In the genomic region with DNA sequence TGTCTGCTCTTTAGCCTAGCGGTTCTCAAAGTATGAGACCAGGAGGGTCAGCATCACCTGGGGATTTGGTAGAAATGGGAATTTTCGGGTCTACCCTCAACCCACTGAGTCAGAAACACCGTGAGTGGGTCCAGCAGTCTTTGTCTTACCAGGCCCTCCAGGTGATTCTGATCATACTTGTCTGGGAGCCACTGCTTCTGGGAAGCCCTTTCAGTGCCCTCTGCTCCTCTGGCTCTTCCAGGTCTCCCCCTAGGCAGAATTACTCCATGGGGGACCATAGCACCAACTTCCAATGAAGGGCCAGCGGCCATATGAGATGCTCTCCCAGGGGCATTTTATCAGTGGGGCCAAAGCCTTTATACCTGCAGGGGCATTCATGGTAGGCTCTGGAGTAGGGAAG, we compare ENCODE assay signal across 35 cellular contexts.
DNase-seq lines count a peak whose midpoint lies in the region; ATAC-seq, FAIRE-seq and TF ChIP-seq lines count a peak whose summit lies in the region.
"Had no signal": no experiment of that assay in that cellular context is flagged by ENCODE, and none has a peak within 500 bp of the region (broad histone marks: within the 10 kb centered on the region; RNA-seq: fewer than 3 reads in every experiment).

No MANE protein-coding gene starts in this region.

- H3K27ac ChIP-seq in HepG2 (ENCODE audit: extremely low read length, insufficient read depth, low read length) = no peak overlapping the region
- no peak overlapping the region for H3K27ac ChIP-seq in right lobe of liver
- H3K27ac ChIP-seq in esophagus muscularis mucosa (replicated peaks in 1 of 4) = no peak overlapping the region
- H3K27ac ChIP-seq in neuronal stem cell (replicated peaks; ENCODE audit: low read length) = no peak overlapping the region
- no peak overlapping the region for H3K27ac ChIP-seq in vagina
- H3K27ac ChIP-seq: 22Rv1; A549; BLaER1; BLaER1 treated with 17β-estradiol and CSF1 and Interleukin-3, amounts not matched to agents 10 nM and 100 nM; C4-2B had no signal

- H2BK12ac ChIP-seq in neuronal stem cell (ENCODE audit: low read length) = no peak overlapping the region

- H2AK5ac ChIP-seq in neuronal stem cell (ENCODE audit: low read depth, low read length) = no peak overlapping the region

- no peak overlapping the region for H2BK5ac ChIP-seq in neuronal stem cell (ENCODE audit: low read length)

- H2BK15ac ChIP-seq in neuronal stem cell (ENCODE audit: low read length) = no peak overlapping the region

- in situ Hi-C loops in HepG2 (cut with HindIII; ENCODE audit: extremely low pct_ligation_motif_present, low pct_unique_long_range_greater_than_20kb) = no loop called here

- H3K4me1 ChIP-seq in HepG2 (ENCODE audit: insufficient read depth, low read length) (peaks cover 8% of the 10 kb centered on the region), right lobe of liver (no peaks in the 10 kb centered on the region), esophagus muscularis mucosa (no peaks in the 10 kb centered on the region), neuronal stem cell (ENCODE audit: control insufficient read depth in 2 of 2, insufficient read depth in 1 of 2, low read depth in 1 of 2, low read length in 2 of 2) (no peaks in the 10 kb centered on the region), vagina (no peaks in the 10 kb centered on the region)
- H3K4me1 ChIP-seq: A549; BE2C; BLaER1; BLaER1 treated with 17β-estradiol and CSF1 and Interleukin-3, amounts not matched to agents 10 nM and 100 nM; Caco-2 had no signal

- no peak overlapping the region for H3K4me2 ChIP-seq in HepG2 (ENCODE audit: low read depth, low read length)
- no peak overlapping the region for H3K4me2 ChIP-seq in neuronal stem cell (ENCODE audit: insufficient read depth, low read length, poor library complexity, severe bottlenecking)
- H3K4me2 ChIP-seq: A549; BLaER1; BLaER1 treated with 17β-estradiol and CSF1 and Interleukin-3, amounts not matched to agents 10 nM and 100 nM had no signal

- H3K9me3 ChIP-seq in HepG2 (ENCODE audit: low read length) (peaks cover 6% of the 10 kb centered on the region; the same call in 1 of the 2 replicates), right lobe of liver (no peaks in the 10 kb centered on the region), esophagus muscularis mucosa (peaks cover 0 to 21% (median 7%) of the 10 kb centered on the region in 4 donors), neuronal stem cell (replicated peaks in 1 of 2; ENCODE audit: control insufficient read depth in 2 of 2, insufficient read depth in 1 of 2, low read depth in 1 of 2, low read length in 2 of 2) (no peaks in the 10 kb centered on the region), vagina (no peaks in the 10 kb centered on the region)
- H3K9me3 ChIP-seq: A549, BE2C had no signal

- H4K91ac ChIP-seq in neuronal stem cell (ENCODE audit: low read depth, low read length, poor library complexity) = no peak overlapping the region

- H3K9ac ChIP-seq in HepG2 (ENCODE audit: insufficient read depth, low read depth, low read length) = no peak overlapping the region
- H3K9ac ChIP-seq in neuronal stem cell (ENCODE audit: low read depth, low read length, poor library complexity) = no peak overlapping the region
- H3K9ac ChIP-seq: BLaER1; BLaER1 treated with 17β-estradiol and CSF1 and Interleukin-3, amounts not matched to agents 10 nM and 100 nM had no signal

- H4K8ac ChIP-seq in neuronal stem cell (ENCODE audit: low read depth, low read length) = no peak overlapping the region

- H3K27me3 ChIP-seq in HepG2 (ENCODE audit: control insufficient read depth in 1 of 2, insufficient read depth in 2 of 2, low read length in 2 of 2) (peaks cover 3 to 24% of the 10 kb centered on the region in 2 experiments; a peak in 4 of 5 replicates), right lobe of liver (no peaks in the 10 kb centered on the region), esophagus muscularis mucosa (peaks cover 0 to 21% (median 0%) of the 10 kb centered on the region in 4 donors), neuronal stem cell (ENCODE audit: control insufficient read depth in 3 of 3, insufficient read depth in 3 of 3, low read depth in 1 of 3, low read length in 3 of 3) (peaks cover 0 to 22% (median 0%) of the 10 kb centered on the region in 3 experiments), vagina (no peaks in the 10 kb centered on the region)
- H3K27me3 ChIP-seq: BLaER1; BLaER1 treated with 17β-estradiol and CSF1 and Interleukin-3, amounts not matched to agents 10 nM and 100 nM had no signal

- TF ChIP-seq POLR2A in HepG2 (IDR thresholded peaks at IDR 0.05; ENCODE audit: insufficient read depth in 1 of 2, low read depth in 2 of 2, low read length in 2 of 2) (no peak), right lobe of liver (IDR thresholded peaks at IDR 0.05) (no peak), esophagus muscularis mucosa (IDR thresholded peaks at IDR 0.05; ENCODE audit: low read depth) (no peak), vagina (IDR thresholded peaks at IDR 0.05) (no peak)

- peak overlapping the region; percentile 52 for H2BK120ac ChIP-seq in neuronal stem cell (ENCODE audit: low read depth, low read length)

- no peaks in the 10 kb centered on the region for H3K36me3 ChIP-seq in HepG2 (replicated peaks in 1 of 2; ENCODE audit: control insufficient read depth in 1 of 2, insufficient read depth in 2 of 2, low read length in 2 of 2)
- no peaks in the 10 kb centered on the region for H3K36me3 ChIP-seq in right lobe of liver
- no peaks in the 10 kb centered on the region for H3K36me3 ChIP-seq in esophagus muscularis mucosa
- no peaks in the 10 kb centered on the region for H3K36me3 ChIP-seq in neuronal stem cell (replicated peaks in 1 of 2; ENCODE audit: control insufficient read depth in 2 of 2, insufficient read depth in 2 of 2, low read length in 2 of 2)
- H3K36me3 ChIP-seq in vagina = no peaks in the 10 kb centered on the region
- H3K36me3 ChIP-seq: BE2C; BLaER1; BLaER1 treated with 17β-estradiol and CSF1 and Interleukin-3, amounts not matched to agents 10 nM and 100 nM had no signal

- H3K4ac ChIP-seq in neuronal stem cell (ENCODE audit: low read length) = no peak overlapping the region

- TF ChIP-seq EP300 in HepG2 (IDR thresholded peaks at IDR 0.05; ENCODE audit: low read depth in 2 of 2, low read length in 2 of 2) (no peak), HepG2 (CRISPR knock-in tag; IDR thresholded peaks at IDR 0.05; ENCODE audit: borderline replicate concordance) (no peak), esophagus muscularis mucosa (IDR thresholded peaks at IDR 0.05) (no peak)

- no peaks in the 10 kb centered on the region for H4K20me1 ChIP-seq in HepG2 (ENCODE audit: insufficient read depth, low read length)
- H4K20me1 ChIP-seq: BLaER1; BLaER1 treated with 17β-estradiol and CSF1 and Interleukin-3, amounts not matched to agents 10 nM and 100 nM had no signal

- no peak overlapping the region for H3K18ac ChIP-seq in neuronal stem cell (ENCODE audit: low read length)

- BruUV-seq in HepG2 (replicated peaks; lab: Mats Ljungman, UMichigan) = no TSS peak

- DNase-seq in HepG2 (ENCODE audit: low spot score) (no peak), right lobe of liver (no peak), esophagus muscularis mucosa (ENCODE audit: extremely low spot score) (peak; percentile 75), neuronal stem cell (ENCODE audit: low spot score) (no peak), vagina (ENCODE audit: extremely low spot score in 2 of 2) (peak; percentile 61 to 69), mesenteric fat pad (ENCODE audit: low spot score) (no peak), SKM-1 (lab: John Stamatoyannopoulos, UW; ENCODE audit: unreplicated experiment) (no peak), sciatic nerve (ENCODE audit: low spot score) (no peak)
- DNase-seq: 8988T; ACHN; AML-193; BE2C; C1 segment of cervical spinal cord; Caco-2; Calu3; CD4-positive, alpha-beta memory T cell; CD4-positive, alpha-beta T cell; CD4-positive, CD25-positive, alpha-beta regulatory T cell; CD8-positive, alpha-beta memory T cell; CD8-positive, alpha-beta T cell; COR-L47; DMS 273 treated with DMSO at 0.1 percent for 48 hours; DMS153; DMS53; DMS79; DMS79 treated with DMSO at 0.1 percent for 48 hours; DND-41; EL had no signal

- H2AFZ ChIP-seq in HepG2 (ENCODE audit: low read length) (no peak overlapping the region), neuronal stem cell (ENCODE audit: low read length) (no peak overlapping the region)

- H3K14ac ChIP-seq in neuronal stem cell (ENCODE audit: low read length) = no peak overlapping the region

- no peaks in the 10 kb centered on the region for H3K79me2 ChIP-seq in HepG2 (ENCODE audit: insufficient read depth, low read length)

- TF ChIP-seq RAD21 in HepG2 (CRISPR knock-in tag; IDR thresholded peaks at IDR 0.05) = no peak

- ATAC-seq in HepG2 (no peak), right lobe of liver (no peak), sciatic nerve (no peak)
- ATAC-seq: A549; CD8-positive, alpha-beta T cell had no signal

- WGBS in HepG2 (ENCODE audit: low lambda C conversion rate) = 14% methylated on average over 4 of the region's 4 CpGs
- WGBS in right lobe of liver (ENCODE audit: insufficient coverage, low coverage, low lambda C conversion rate, missing lambda C conversion rate) = 100% methylated on average over 1 of the region's 4 CpGs
- WGBS in esophagus muscularis mucosa = 89% methylated on average over 4 of the region's 4 CpGs
- WGBS in neuronal stem cell (ENCODE audit: extremely low coverage in 2 of 2, insufficient read length in 2 of 2, insufficient replicate concordance in 1 of 2), 2 donors = no CpG with 5 or more reads among the region's 4 CpGs

- intact Hi-C loops in HepG2 (cut with micrococcal nuclease; ENCODE audit: unreplicated experiment) = no loop called here
- intact Hi-C loops in right lobe of liver (cut with DNase I) = no loop called here
- intact Hi-C loops in esophagus muscularis mucosa (cut with DNase I) = no loop called here
- intact Hi-C loops in vagina (cut with DNase I) = no loop called here
- intact Hi-C loops in sciatic nerve (cut with DNase I) = no loop called here

- H3K23ac ChIP-seq in neuronal stem cell (ENCODE audit: low read depth, low read length, poor library complexity) = no peak overlapping the region

- FAIRE-seq in HepG2 (lab: Jason Lieb, UNC) = no peak
- FAIRE-seq: A204.1, A549, D721Med had no signal

- CTCF ChIA-PET in HepG2 (lab: Yijun Ruan, JAX; ENCODE audit: low intra/inter-chr PET ratio, low total read pairs) = no interaction called here

- TF ChIP-seq CTCF in HepG2 (CRISPR knock-in tag; IDR thresholded peaks at IDR 0.05) = no peak
- no peak for TF ChIP-seq CTCF in right lobe of liver (IDR thresholded peaks at IDR 0.05)
- TF ChIP-seq CTCF in esophagus muscularis mucosa (IDR thresholded peaks at IDR 0.05) = no peak
- no peak for TF ChIP-seq CTCF in vagina (IDR thresholded peaks at IDR 0.05)

- H3K79me1 ChIP-seq in neuronal stem cell (ENCODE audit: low read depth, low read length) = no peaks in the 10 kb centered on the region

- POLR2A ChIA-PET in HepG2 (lab: Yijun Ruan, JAX) = no interaction called here

- H3K4me3 ChIP-seq in HepG2 (replicated peaks in 1 of 3; ENCODE audit: insufficient read depth in 1 of 3, low read depth in 2 of 3, low read length in 3 of 3) = no peak overlapping the region
- H3K4me3 ChIP-seq in right lobe of liver = no peak overlapping the region
- no peak overlapping the region for H3K4me3 ChIP-seq in esophagus muscularis mucosa
- no peak overlapping the region for H3K4me3 ChIP-seq in neuronal stem cell (ENCODE audit: low read length in 2 of 2)
- H3K4me3 ChIP-seq in vagina = no peak overlapping the region
- H3K4me3 ChIP-seq: A549; BLaER1; BLaER1 treated with 17β-estradiol and CSF1 and Interleukin-3, amounts not matched to agents 10 nM and 100 nM had no signal

Comparison
In these comparisons a context has a peak if more than half of its experiments do, and no peak if none do; other contexts are left out.
1. DNase-seq: peak in esophagus muscularis mucosa (single experiment) and vagina (2 of 2); none in HepG2 (single experiment), right lobe of liver (0 of 3), neuronal stem cell (single experiment), mesenteric fat pad (single experiment), SKM-1 (single experiment) and sciatic nerve (single experiment).